ENCODE assay signal across 13 cellular contexts in the genomic region with DNA sequence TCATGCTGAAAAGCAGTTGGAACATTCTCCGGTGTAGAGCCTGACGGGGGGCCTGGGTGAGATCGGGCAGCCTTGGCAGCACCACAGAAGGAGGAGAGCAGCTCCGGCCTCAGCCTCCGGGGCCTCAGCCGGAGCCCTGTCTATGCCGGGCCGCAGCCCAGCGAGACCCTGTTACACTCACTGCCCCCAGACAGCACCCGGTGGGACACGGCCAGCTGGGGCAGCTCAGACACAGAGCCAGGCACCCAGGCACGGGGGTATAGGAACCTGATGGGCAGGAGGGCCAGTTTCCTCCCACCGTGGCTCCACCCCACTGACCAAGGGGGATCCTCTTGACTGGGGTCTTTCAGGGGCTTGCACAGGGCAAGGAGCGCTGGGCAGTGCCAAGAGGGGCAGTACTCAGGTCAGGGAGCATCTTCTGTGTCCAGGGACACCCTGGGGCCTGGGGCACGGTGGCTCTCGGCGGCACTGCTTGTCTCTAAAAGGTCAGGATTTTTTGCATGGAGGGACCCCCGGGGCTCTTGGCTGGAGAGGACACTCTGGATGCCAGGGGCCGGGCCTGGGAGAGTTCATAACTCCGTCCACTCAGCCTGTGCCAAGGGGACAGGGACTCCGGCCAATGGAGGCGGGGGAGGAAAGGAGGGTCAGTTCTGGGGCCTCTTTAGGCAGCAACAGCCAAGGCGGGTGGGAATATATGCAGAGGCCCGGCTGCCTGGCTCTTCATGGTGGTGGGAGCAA. TPM values are rescaled to one million over a fixed set of nuclear protein-coding genes. Genes with fewer than 3 reads are reported as not detected.
A peak's percentile ranks its signal among the peaks of the same experiment; 100 is the strongest.
DNase-seq lines count a peak whose midpoint lies in the region; ATAC-seq and TF ChIP-seq lines count a peak whose summit lies in the region.
"Had no signal": no experiment of that assay in that cellular context is flagged by ENCODE, and none has a peak within 500 bp of the region (broad histone marks: within the 10 kb centered on the region; RNA-seq: fewer than 3 reads in every experiment).

No MANE protein-coding gene starts in this region.

- H3K9me3 Mint-ChIP-seq in neural progenitor cell = no peaks in the 10 kb centered on the region
- H3K9me3 Mint-ChIP-seq: neural crest cell had no signal

- TF ChIP-seq POLR2A in tibial nerve (IDR thresholded peaks at IDR 0.05) = no peak

- POLR2A ChIA-PET in Panc1 (lab: Charles Lee) = no interaction called here

- WGBS in tibial nerve, 2 donors = 25 to 30% methylated on average over 11 of the region's 24 CpGs

- TF ChIP-seq EP300 in tibial nerve (IDR thresholded peaks at IDR 0.05) = peak in 1 of 2 donors; percentile 48

- no TSS peak for BruUV-seq in Panc1 (replicated peaks; lab: Mats Ljungman, UMichigan)

- peaks cover 18% of the 10 kb centered on the region for H4K20me1 ChIP-seq in neural progenitor cell (ENCODE audit: low read depth)

- H3K4me1 Mint-ChIP-seq in neural progenitor cell = peaks cover 24% of the 10 kb centered on the region

- TF ChIP-seq CTCF in Panc1 (IDR thresholded peaks at IDR 0.05) = no peak
- TF ChIP-seq CTCF in neural progenitor cell (IDR thresholded peaks at IDR 0.05) = no peak
- TF ChIP-seq CTCF in tibial nerve (IDR thresholded peaks at IDR 0.05) = peak in 1 of 5 experiments; percentile 12

- intact Hi-C loops in Panc1 (cut with micrococcal nuclease; ENCODE audit: unreplicated experiment) = no loop called here
- intact Hi-C loops in head of caudate nucleus (cut with DNase I) = no loop called here

- CTCF ChIA-PET in Panc1 (lab: Charles Lee) = no interaction called here

- DNase-seq in Panc1 (ENCODE audit: low read depth, low spot score) (no peak), head of caudate nucleus (peak in 29 of 42 donors; percentile 53 to 87 (median 70)), neural progenitor cell (ENCODE audit: low spot score) (no peak), tibial nerve (ENCODE audit: low spot score in 2 of 2) (no peak), HPDE6-E6E7 (ENCODE audit: extremely low spot score) (no peak), NCI-H1417 treated with DMSO at 0.1 percent for 48 hours (lab: John Stamatoyannopoulos, UW) (no peak)
- DNase-seq: activated T-cell treated with anti-CD3 and anti-CD28 coated beads for 4 hours, H9, kidney, MG63, NCI-H2171 treated with DMSO at 0.1 percent for 48 hours had no signal

- H3K9me3 ChIP-seq in Panc1 (ENCODE audit: control insufficient read depth, insufficient read depth, low read depth, low read length) = no peaks in the 10 kb centered on the region
- H3K9me3 ChIP-seq in neural progenitor cell (ENCODE audit: low read depth) = no peaks in the 10 kb centered on the region
- no peaks in the 10 kb centered on the region for H3K9me3 ChIP-seq in tibial nerve
- H3K9me3 ChIP-seq: MG63 had no signal

- H3K4me2 ChIP-seq in neural progenitor cell = no peak overlapping the region

- peaks cover 3% of the 10 kb centered on the region for H3K79me2 ChIP-seq in neural progenitor cell (ENCODE audit: low read depth)

- H3K27me3 Mint-ChIP-seq in neural progenitor cell (ENCODE audit: insufficient read depth, low read depth) = peaks cover 4% of the 10 kb centered on the region

- no peak overlapping the region for H2AFZ ChIP-seq in neural progenitor cell (replicated peaks)

- H3K4me3 ChIP-seq in Panc1 (ENCODE audit: low read depth in 2 of 2, low read length in 2 of 2) (no peak overlapping the region), neural progenitor cell (no peak overlapping the region), tibial nerve (peak overlapping the region; percentile 15 to 50 (median 29))
- H3K4me3 ChIP-seq: MG63 had no signal

- H3K4me3 Mint-ChIP-seq in neural progenitor cell = no peak overlapping the region
- H3K4me3 Mint-ChIP-seq: H9, neural crest cell had no signal

- H3K27ac ChIP-seq in Panc1 (ENCODE audit: low read length) (peak overlapping the region; percentile 88), neural progenitor cell (no peak overlapping the region), tibial nerve (peak overlapping the region; percentile 28 to 99 (median 72))

- no peak overlapping the region for H3K9ac ChIP-seq in neural progenitor cell

- H3K4me1 ChIP-seq in Panc1 (ENCODE audit: control insufficient read depth, insufficient read depth, low read length) = peaks cover 68% of the 10 kb centered on the region
- H3K4me1 ChIP-seq in neural progenitor cell = peaks cover 17% of the 10 kb centered on the region
- H3K4me1 ChIP-seq in tibial nerve = peaks cover 0 to 100% (median 74%) of the 10 kb centered on the region in 4 donors

- H3K36me3 ChIP-seq in Panc1 (ENCODE audit: control insufficient read depth, insufficient read depth, low read length) = no peaks in the 10 kb centered on the region
- H3K36me3 ChIP-seq in neural progenitor cell = no peaks in the 10 kb centered on the region
- peaks cover 0 to 46% (median 12%) of the 10 kb centered on the region in 3 donors for H3K36me3 ChIP-seq in tibial nerve

- H3K27me3 ChIP-seq in Panc1 (ENCODE audit: control insufficient read depth, insufficient read depth, low read length) = no peaks in the 10 kb centered on the region
- no peaks in the 10 kb centered on the region for H3K27me3 ChIP-seq in neural progenitor cell
- no peaks in the 10 kb centered on the region for H3K27me3 ChIP-seq in tibial nerve
- H3K27me3 ChIP-seq: MG63 had no signal

- in situ Hi-C loops in Panc1 (cut with HindIII; ENCODE audit: low pct_unique_long_range_greater_than_20kb, low sequenced_read_pairs) = no loop called here

- no peaks in the 10 kb centered on the region for H3F3A ChIP-seq in neural progenitor cell (ENCODE audit: low read depth)

- no peak for ATAC-seq in Panc1
- ATAC-seq in HG03378 (IDR thresholded peaks at IDR 0.05; ENCODE audit: unreplicated experiment) = no peak

- no peaks in the 10 kb centered on the region for H3K36me3 Mint-ChIP-seq in neural progenitor cell

- peak overlapping the region; percentile 63 for H3K27ac Mint-ChIP-seq in neural progenitor cell

RNA-seq across cellular contexts. Expression of a gene that starts 9.4 kb away (rescaled TPM):
- total RNA-seq in Panc1 (2021; ENCODE audit: unreplicated experiment) = 195 TPM
- 179 TPM for polyA plus RNA-seq in Panc1 (2012; ENCODE audit: insufficient read length)
- total RNA-seq in neural progenitor cell (ENCODE audit: low replicate concordance) = 7.8 and 24.0 TPM in 2 replicates
- total RNA-seq in tibial nerve = 100 to 1,000 TPM; 217 to 256 (median 239) TPM

RNA-seq across cellular contexts. Expression of a gene that starts 25.2 kb away (rescaled TPM):
- 9.4 TPM for total RNA-seq in Panc1 (2021; ENCODE audit: unreplicated experiment)
- polyA plus RNA-seq in Panc1 (2012; ENCODE audit: insufficient read length) = 15.6 TPM
- total RNA-seq in neural progenitor cell (ENCODE audit: low replicate concordance) = 25.3 and 26.4 TPM in 2 replicates
- total RNA-seq in tibial nerve = 10 to 100 TPM in 1 of 4 donors, 1 to 10 TPM in 3; 4.8 to 11.4 (median 6.3) TPM

RNA-seq across cellular contexts. Expression of a gene that starts 54.1 kb away (rescaled TPM):
- total RNA-seq in Panc1 (2021; ENCODE audit: unreplicated experiment) (100 TPM), neural progenitor cell (ENCODE audit: low replicate concordance) (139 and 231 TPM in 2 replicates), tibial nerve (100 to 1,000 TPM; 260 to 422 (median 378) TPM)
- polyA plus RNA-seq in Panc1 (2012; ENCODE audit: insufficient read length) = 184 TPM

Comparison
In these comparisons a context has a peak if more than half of its experiments do, and no peak if none do; other contexts are left out.
1. DNase-seq: peak in head of caudate nucleus (29 of 42); none in Panc1 (single experiment), neural progenitor cell (single experiment), tibial nerve (0 of 2), HPDE6-E6E7 (single experiment) and NCI-H1417 treated with DMSO at 0.1 percent for 48 hours (single experiment).
2. H3K4me3 ChIP-seq: peak in tibial nerve (4 of 4); none in Panc1 (0 of 2) and neural progenitor cell (single experiment).